ENCODE assay signal across 1 cellular context in genomic region chr10:79892896-79893295, GRCh38. TPM values are rescaled to one million over a fixed set of nuclear protein-coding genes. Genes with fewer than 3 reads are reported as not detected.
"Had no signal": no experiment of that assay in that cellular context is flagged by ENCODE, and none has a peak within 500 bp of the region (broad histone marks: within the 10 kb centered on the region; RNA-seq: fewer than 3 reads in every experiment).

No MANE protein-coding gene starts in this region.

RNA-seq across cellular contexts. Expression of gene SFTPD, which starts 56.0 kb away (rescaled TPM):
- polyA plus RNA-seq: GM12878 had no signal
